ENCODE assay signal across 10 cellular contexts in the genomic region with DNA sequence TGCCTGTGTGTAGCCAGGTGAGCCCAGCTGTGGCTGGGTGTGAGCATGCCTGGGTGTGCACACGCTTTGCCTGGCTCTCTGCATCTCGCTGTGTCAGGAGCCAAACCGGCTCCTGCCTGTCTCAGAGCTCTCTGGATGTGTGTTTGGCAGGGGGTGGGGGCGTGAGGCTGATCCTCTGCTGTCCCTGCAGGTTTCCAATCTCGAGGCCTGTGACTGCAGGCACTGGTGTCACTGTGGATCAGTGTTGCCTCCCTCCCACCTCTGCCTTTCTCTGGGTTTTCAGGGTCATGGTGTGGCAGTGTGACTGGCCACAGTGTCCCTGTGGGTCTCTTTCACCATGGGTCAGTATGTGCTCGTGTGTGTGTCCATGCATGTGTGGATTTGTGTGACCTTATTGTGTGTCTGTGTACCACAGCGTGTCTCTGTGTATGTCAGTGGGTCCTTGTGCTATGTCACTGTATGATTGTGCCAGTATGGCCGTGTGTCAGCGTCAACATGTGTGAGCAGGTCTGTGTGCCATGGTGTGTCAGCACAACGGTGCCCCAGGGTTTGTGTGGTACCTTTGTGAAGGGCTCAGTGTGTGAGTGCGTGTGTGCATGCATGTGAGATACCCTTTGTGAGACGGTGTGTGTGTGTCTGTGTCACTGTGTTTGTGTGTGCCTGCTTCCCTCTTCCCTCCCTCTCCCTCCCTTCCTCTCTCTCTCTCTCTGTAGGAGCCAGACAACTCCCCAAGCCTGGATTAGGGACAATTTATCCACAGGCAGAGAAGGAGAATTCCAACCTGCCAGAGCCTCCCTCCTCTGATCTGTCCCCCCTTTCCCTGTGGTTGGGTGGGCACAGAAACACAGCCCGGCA. TPM values are rescaled to one million over a fixed set of nuclear protein-coding genes. Genes with fewer than 3 reads are reported as not detected.
DNase-seq lines count a peak whose midpoint lies in the region; ATAC-seq and TF ChIP-seq lines count a peak whose summit lies in the region.
"Had no signal": no experiment of that assay in that cellular context is flagged by ENCODE, and none has a peak within 500 bp of the region (broad histone marks: within the 10 kb centered on the region; RNA-seq: fewer than 3 reads in every experiment).

No MANE protein-coding gene starts in this region.

- H3K27ac Mint-ChIP-seq in activated naive CD4-positive, alpha-beta T cell treated with anti-CD3 and anti-CD28 coated beads, Interleukin-2, amount 50 U/mL, for 72 hours = peak overlapping the region; percentile 2 to 12

- H3K4me1 ChIP-seq in mucosa of stomach (ENCODE audit: control insufficient read depth, insufficient read depth, low read length) (peaks cover 83% of the 10 kb centered on the region), transverse colon (peaks cover 75 to 82% (median 78%) of the 10 kb centered on the region in 4 donors)

- peak overlapping the region; percentile 37 for H3K9ac ChIP-seq in mucosa of stomach (ENCODE audit: low read length)

- TF ChIP-seq CTCF in coronary artery (IDR thresholded peaks at IDR 0.05) (no peak), transverse colon (IDR thresholded peaks at IDR 0.05) (no peak), GM13977 (IDR thresholded peaks at IDR 0.05; ENCODE audit: extremely low read depth, insufficient read depth, missing control alignments) (no peak)

- ATAC-seq in activated naive CD4-positive, alpha-beta T cell treated with anti-CD3 and anti-CD28 coated beads, Interleukin-2, amount 50 U/mL, for 72 hours = no peak
- no peak for ATAC-seq in HG02571 (IDR thresholded peaks at IDR 0.05; ENCODE audit: unreplicated experiment)

- intact Hi-C loops in transverse colon (cut with DNase I; ENCODE audit: low total_unique reads) = no loop called here

- no peak for TF ChIP-seq EP300 in transverse colon (IDR thresholded peaks at IDR 0.05; ENCODE audit: low read depth)

- DNase-seq in activated naive CD4-positive, alpha-beta T cell treated with anti-CD3 and anti-CD28 coated beads, Interleukin-2, amount 50 U/mL, for 72 hours (ENCODE audit: low spot score in 2 of 2) = no peak
- no peak for DNase-seq in activated naive CD4-positive, alpha-beta T cell (lab: John Stamatoyannopoulos, UW)
- DNase-seq in coronary artery (ENCODE audit: low spot score) (no peak), transverse colon (no peak), NOMO-1 treated with DMSO at 0.1 percent for 48 hours (lab: John Stamatoyannopoulos, UW; ENCODE audit: unreplicated experiment) (no peak), GM13977 (ENCODE audit: low spot score) (no peak)
- DNase-seq: activated CD4-positive, CD25-positive, alpha-beta regulatory T cell; activated naive CD4-positive, alpha-beta T cell treated with anti-CD3 and anti-CD28 coated beads, Interleukin-2, amount 50 U/mL, for 16 hours had no signal

- no peaks in the 10 kb centered on the region for H3K36me3 ChIP-seq in mucosa of stomach (ENCODE audit: control insufficient read depth, insufficient read depth, low read length)
- H3K36me3 ChIP-seq in transverse colon = no peaks in the 10 kb centered on the region

- no peaks in the 10 kb centered on the region for H3K36me3 Mint-ChIP-seq in activated naive CD4-positive, alpha-beta T cell treated with anti-CD3 and anti-CD28 coated beads, Interleukin-2, amount 50 U/mL, for 72 hours

- no peak for TF ChIP-seq POLR2A in transverse colon (IDR thresholded peaks at IDR 0.05)

- H3K27me3 ChIP-seq in mucosa of stomach (ENCODE audit: control insufficient read depth, insufficient read depth, low read length) = no peaks in the 10 kb centered on the region
- no peaks in the 10 kb centered on the region for H3K27me3 ChIP-seq in transverse colon

- H3K27ac ChIP-seq in coronary artery = peak overlapping the region; percentile 76 to 98
- H3K27ac ChIP-seq in transverse colon = peak overlapping the region; percentile 69 to 95 (median 92)

- H3K9me3 ChIP-seq in mucosa of stomach (ENCODE audit: control insufficient read depth, low read length) (no peaks in the 10 kb centered on the region), transverse colon (no peaks in the 10 kb centered on the region)

- H3K4me3 ChIP-seq in coronary artery (no peak overlapping the region), mucosa of stomach (ENCODE audit: low read length) (no peak overlapping the region), transverse colon (no peak overlapping the region)

- in situ Hi-C loops in transverse colon (cut with MboI; ENCODE audit: low pct_ligation_motif_present in 1 of 4, low pct_unique_long_range_greater_than_20kb in 1 of 4, low sequenced_read_pairs in 3 of 4) = no loop called here
- in situ Hi-C loops in GM13977 (cut with MboI; ENCODE audit: low pct_unique_long_range_greater_than_20kb, low sequenced_read_pairs, unreplicated experiment) = no loop called here

- WGBS in transverse colon (ENCODE audit: low coverage in 1 of 2), 2 donors = 71% methylated on average over 13 of the region's 13 CpGs; no CpG with 5 or more reads in 1 of the 2 donors

- no peaks in the 10 kb centered on the region for H3K9me3 Mint-ChIP-seq in activated naive CD4-positive, alpha-beta T cell treated with anti-CD3 and anti-CD28 coated beads, Interleukin-2, amount 50 U/mL, for 72 hours

RNA-seq across cellular contexts. Expression of a gene that starts 43.4 kb away (rescaled TPM):
- 10 to 100 TPM; 12.8 to 16.5 TPM for total RNA-seq in activated naive CD4-positive, alpha-beta T cell treated with anti-CD3 and anti-CD28 coated beads, Interleukin-2, amount 50 U/mL, for 72 hours
- 10 to 100 TPM; 11.7 to 34.4 (median 21.3) TPM for total RNA-seq in transverse colon
